ENCODE assay signal across 12 cellular contexts in the genomic region with DNA sequence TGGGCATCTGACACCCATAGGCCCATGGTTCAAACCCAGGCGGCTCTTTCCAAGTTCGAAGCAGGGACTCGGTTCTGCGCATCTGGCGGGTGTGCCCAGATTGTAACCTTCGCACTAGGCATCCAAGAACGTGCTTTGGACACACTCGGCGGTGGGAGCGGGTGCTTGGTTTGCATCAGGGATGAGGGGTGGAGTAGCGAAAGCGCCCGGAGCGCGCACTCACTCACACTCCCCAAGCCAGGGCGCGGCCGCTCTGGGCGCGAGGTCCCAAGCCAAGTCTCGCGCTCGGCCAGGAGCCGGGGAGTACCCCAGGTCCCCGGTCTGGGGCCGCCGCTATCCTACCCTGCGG. TPM values are rescaled to one million over a fixed set of nuclear protein-coding genes. Genes with fewer than 3 reads are reported as not detected.
DNase-seq lines count a peak whose midpoint lies in the region; ATAC-seq and TF ChIP-seq lines count a peak whose summit lies in the region.
"Had no signal": no experiment of that assay in that cellular context is flagged by ENCODE, and none has a peak within 500 bp of the region (broad histone marks: within the 10 kb centered on the region; RNA-seq: fewer than 3 reads in every experiment).

No MANE protein-coding gene starts in this region.

- H3K27ac ChIP-seq in duodenal mucosa (ENCODE audit: low read depth, low read length) (no peak overlapping the region), lung (ENCODE audit: low read depth in 1 of 2, low read length in 1 of 2) (no peak overlapping the region), subcutaneous abdominal adipose tissue (ENCODE audit: low read depth, low read length) (no peak overlapping the region)

- H3K27me3 ChIP-seq in duodenal mucosa (ENCODE audit: control insufficient read depth in 1 of 2, insufficient read depth in 2 of 2, low read length in 2 of 2): peaks cover 26 to 43% of the 10 kb centered on the region in 2 donors
- peaks cover 4% of the 10 kb centered on the region for H3K27me3 ChIP-seq in lung (ENCODE audit: control insufficient read depth, insufficient read depth)
- peaks cover 11 to 28% (median 14%) of the 10 kb centered on the region in 5 donors for H3K27me3 ChIP-seq in subcutaneous abdominal adipose tissue (ENCODE audit: control insufficient read depth in 5 of 5, insufficient read depth in 4 of 5, low read length in 5 of 5)

- no peaks in the 10 kb centered on the region for H3K9me3 ChIP-seq in duodenal mucosa (ENCODE audit: control insufficient read depth in 1 of 2, low read length in 2 of 2)
- no peaks in the 10 kb centered on the region for H3K9me3 ChIP-seq in lung (ENCODE audit: control insufficient read depth in 2 of 2, insufficient read depth in 1 of 2, low read length in 1 of 2)
- H3K9me3 ChIP-seq in subcutaneous abdominal adipose tissue (ENCODE audit: control insufficient read depth in 5 of 5, low read length in 5 of 5): no peaks in the 10 kb centered on the region

- DNase-seq in LNCaP clone FGC (ENCODE audit: low read depth) (no peak), lung (ENCODE audit: low spot score) (no peak), SK-N-DZ (ENCODE audit: low spot score) (no peak)
- no peak for DNase-seq in activated naive CD4-positive, alpha-beta T cell treated with anti-CD3 and anti-CD28 coated beads, Interleukin-2, amount 10 ng/mL, durations not matched to agents 7 days and 5 days
- DNase-seq: GF-D8, NCI-H1417 treated with DMSO at 0.1 percent for 48 hours, SHP77 treated with DMSO at 0.1 percent for 48 hours had no signal

- peak overlapping the region; percentile 45 for H3K4me3 ChIP-seq in LNCaP clone FGC (ENCODE audit: low read depth, low read length)
- H3K4me3 ChIP-seq in duodenal mucosa (ENCODE audit: low read depth in 1 of 2, low read length in 2 of 2): peak overlapping the region; percentile 33 to 48
- peak overlapping the region; percentile 32 for H3K4me3 ChIP-seq in lung
- peak overlapping the region in 4 of 5 donors; percentile 50 to 66 (median 56) for H3K4me3 ChIP-seq in subcutaneous abdominal adipose tissue (ENCODE audit: low read depth in 1 of 5, low read length in 5 of 5)

- ATAC-seq in lung (ENCODE audit: insufficient read depth, low FRiP score) (no peak), HG03175 (IDR thresholded peaks at IDR 0.05; ENCODE audit: unreplicated experiment) (no peak), HG03520 (IDR thresholded peaks at IDR 0.05; ENCODE audit: unreplicated experiment) (no peak)

- H3K9me3 Mint-ChIP-seq in activated naive CD4-positive, alpha-beta T cell treated with anti-CD3 and anti-CD28 coated beads, Interleukin-2, amount 10 ng/mL, durations not matched to agents 7 days and 5 days: no peaks in the 10 kb centered on the region
- H3K9me3 Mint-ChIP-seq: dendritic cell treated with granulocyte-macrophage colony-stimulating factor and Interleukin-4, amounts not matched to agents 40 ng/mL and 50 ng/mL, for 4 days had no signal

- H3K4me3 Mint-ChIP-seq in activated naive CD4-positive, alpha-beta T cell treated with anti-CD3 and anti-CD28 coated beads, Interleukin-2, amount 10 ng/mL, durations not matched to agents 7 days and 5 days: no peak overlapping the region

- H3K4me1 Mint-ChIP-seq in activated naive CD4-positive, alpha-beta T cell treated with anti-CD3 and anti-CD28 coated beads, Interleukin-2, amount 10 ng/mL, durations not matched to agents 7 days and 5 days: peaks cover 7% of the 10 kb centered on the region

- H3K27ac Mint-ChIP-seq in activated naive CD4-positive, alpha-beta T cell treated with anti-CD3 and anti-CD28 coated beads, Interleukin-2, amount 10 ng/mL, durations not matched to agents 7 days and 5 days: no peak overlapping the region
- H3K27ac Mint-ChIP-seq: dendritic cell treated with granulocyte-macrophage colony-stimulating factor and Interleukin-4, amounts not matched to agents 40 ng/mL and 50 ng/mL, for 4 days had no signal

- CTCF ChIA-PET in activated naive CD4-positive, alpha-beta T cell treated with anti-CD3 and anti-CD28 coated beads, Interleukin-2, amount 10 ng/mL, durations not matched to agents 7 days and 5 days (lab: Charles Lee): no interaction called here

- peaks cover 60% of the 10 kb centered on the region for H3K27me3 Mint-ChIP-seq in activated naive CD4-positive, alpha-beta T cell treated with anti-CD3 and anti-CD28 coated beads, Interleukin-2, amount 10 ng/mL, durations not matched to agents 7 days and 5 days

- H3K4me1 ChIP-seq in duodenal mucosa (ENCODE audit: control insufficient read depth in 1 of 2, insufficient read depth in 2 of 2, low read length in 2 of 2) (peaks cover 0 to 5% of the 10 kb centered on the region in 2 donors), lung (ENCODE audit: control insufficient read depth in 2 of 2, insufficient read depth in 2 of 2, low read length in 2 of 2) (peaks cover 0 to 11% of the 10 kb centered on the region in 2 donors), subcutaneous abdominal adipose tissue (ENCODE audit: control insufficient read depth in 5 of 5, insufficient read depth in 5 of 5, low read length in 5 of 5) (peaks cover 0 to 17% (median 11%) of the 10 kb centered on the region in 5 donors)

- TF ChIP-seq CTCF in LNCaP clone FGC (IDR thresholded peaks at IDR 0.05; ENCODE audit: control insufficient read depth, extremely low read depth, insufficient read depth) (no peak), lung (IDR thresholded peaks at IDR 0.05; ENCODE audit: control extremely low read depth, extremely low read depth) (no peak)

- 3 to 6% methylated on average over 23 to 28 of the region's 28 CpGs for WGBS in lung, 2 donors

- no peaks in the 10 kb centered on the region for H3K36me3 Mint-ChIP-seq in activated naive CD4-positive, alpha-beta T cell treated with anti-CD3 and anti-CD28 coated beads, Interleukin-2, amount 10 ng/mL, durations not matched to agents 7 days and 5 days

- H3K36me3 ChIP-seq in duodenal mucosa (ENCODE audit: control insufficient read depth in 1 of 2, insufficient read depth in 2 of 2, low read length in 2 of 2) (no peaks in the 10 kb centered on the region), lung (ENCODE audit: control insufficient read depth in 2 of 2, insufficient read depth in 2 of 2, low read length in 2 of 2) (no peaks in the 10 kb centered on the region), subcutaneous abdominal adipose tissue (ENCODE audit: control insufficient read depth in 5 of 5, insufficient read depth in 5 of 5, low read length in 5 of 5) (no peaks in the 10 kb centered on the region)

- H3K9ac ChIP-seq in duodenal mucosa (ENCODE audit: low read depth in 1 of 2, low read length in 2 of 2) (no peak overlapping the region), subcutaneous abdominal adipose tissue (ENCODE audit: low read length in 5 of 5) (no peak overlapping the region)

RNA-seq across cellular contexts. Expression of gene SYT9, which starts 0.2 kb away (rescaled TPM):
- total RNA-seq in lung: under 1 TPM in 1 of 2 donors, not detected in 1; 0.12 TPM
- under 1 TPM in 1 of 2 donors, not detected in 1; 0.01 TPM for polyA plus RNA-seq in lung
- polyA plus RNA-seq in SK-N-DZ (2014; cell fraction: cytosol; rRNA removed): not detected in 2 replicates
- 0.25 TPM in 1 of 2 replicates, not detected in the other for polyA plus RNA-seq in SK-N-DZ (2014; cell fraction: nucleus; rRNA removed)
